In genomic region chr12:48794870-48795269, GRCh38 we compare ENCODE assay signal across 13 cellular contexts. TPM values are rescaled to one million over a fixed set of nuclear protein-coding genes. Genes with fewer than 3 reads are reported as not detected.
DNase-seq lines count a peak whose midpoint lies in the region; ATAC-seq and TF ChIP-seq lines count a peak whose summit lies in the region.
"Had no signal": no experiment of that assay in that cellular context is flagged by ENCODE, and none has a peak within 500 bp of the region (broad histone marks: within the 10 kb centered on the region; RNA-seq: fewer than 3 reads in every experiment).

No MANE protein-coding gene starts in this region.

- no peak for ATAC-seq in natural killer cell treated with Interleukin-12 subunit alpha and Interleukin-12 subunit beta and Interleukin-15 and Interleukin-18, amount 100 ng/mL, for 72 hours
- no peak for ATAC-seq in natural killer cell

- TF ChIP-seq CTCF in natural killer cell (IDR thresholded peaks at IDR 0.05) (no peak), GM10266 (IDR thresholded peaks at IDR 0.05; ENCODE audit: control insufficient read depth, insufficient read depth, low read depth, missing control alignments) (no peak), endothelial cell (IDR thresholded peaks at IDR 0.05; ENCODE audit: unreplicated experiment) (no peak)

- DNase-seq in natural killer cell treated with Interleukin-12 subunit alpha and Interleukin-12 subunit beta and Interleukin-15 and Interleukin-18, amount 100 ng/mL, for 72 hours (ENCODE audit: low spot score), result peak; percentile 39
- DNase-seq in natural killer cell, result no peak
- DNase-seq in amniotic stem cell (lab: John Stamatoyannopoulos, UW), result peak; percentile 72
- DNase-seq in islet precursor cell, result peak; percentile 96
- no peak for DNase-seq in immature natural killer cell
- no peak for DNase-seq in Ammon's horn (ENCODE audit: low spot score)
- no peak for DNase-seq in GM10266 (ENCODE audit: extremely low spot score)
- no peak for DNase-seq in endothelial cell (ENCODE audit: low spot score)
- DNase-seq: DMS 273 treated with DMSO at 0.1 percent for 48 hours, NCI-H1092 treated with DMSO at 0.1 percent for 48 hours, upper lobe of left lung, WERI-Rb-1 had no signal

- no peak overlapping the region for H3K4me3 Mint-ChIP-seq in natural killer cell treated with Interleukin-12 subunit alpha and Interleukin-12 subunit beta and Interleukin-15 and Interleukin-18, amount 100 ng/mL, for 72 hours
- H3K4me3 Mint-ChIP-seq in natural killer cell, result no peak overlapping the region
- H3K4me3 Mint-ChIP-seq in immature natural killer cell, result no peak overlapping the region
- no peak overlapping the region for H3K4me3 Mint-ChIP-seq in endothelial cell (ENCODE audit: unreplicated experiment)
- H3K4me3 Mint-ChIP-seq: activated naive CD8-positive, alpha-beta T cell had no signal

- peaks cover 6 to 17% of the 10 kb centered on the region in 2 donors for H3K4me1 Mint-ChIP-seq in natural killer cell treated with Interleukin-12 subunit alpha and Interleukin-12 subunit beta and Interleukin-15 and Interleukin-18, amount 100 ng/mL, for 72 hours (ENCODE audit: low read depth in 2 of 2)
- H3K4me1 Mint-ChIP-seq in natural killer cell (peaks cover 8 to 22% of the 10 kb centered on the region in 2 donors), immature natural killer cell (peaks cover 0 to 3% of the 10 kb centered on the region in 2 donors), endothelial cell (ENCODE audit: unreplicated experiment) (peaks cover 5% of the 10 kb centered on the region)

- intact Hi-C loops in natural killer cell (cut with micrococcal nuclease), result no loop called here

- H3K27me3 Mint-ChIP-seq in natural killer cell treated with Interleukin-12 subunit alpha and Interleukin-12 subunit beta and Interleukin-15 and Interleukin-18, amount 100 ng/mL, for 72 hours, result peaks cover 7 to 11% of the 10 kb centered on the region in 2 donors
- H3K27me3 Mint-ChIP-seq in natural killer cell (ENCODE audit: low read depth in 2 of 2) (peaks cover 8 to 18% of the 10 kb centered on the region in 2 donors), immature natural killer cell (ENCODE audit: low read depth in 3 of 3) (peaks cover 2 to 6% (median 5%) of the 10 kb centered on the region in 3 donors), endothelial cell (ENCODE audit: unreplicated experiment) (peaks cover 5% of the 10 kb centered on the region)

- H3K36me3 Mint-ChIP-seq in natural killer cell treated with Interleukin-12 subunit alpha and Interleukin-12 subunit beta and Interleukin-15 and Interleukin-18, amount 100 ng/mL, for 72 hours, result no peaks in the 10 kb centered on the region
- H3K36me3 Mint-ChIP-seq in natural killer cell (no peaks in the 10 kb centered on the region), immature natural killer cell (peaks cover 0 to 6% (median 0%) of the 10 kb centered on the region in 3 donors), endothelial cell (ENCODE audit: low read depth, unreplicated experiment) (no peaks in the 10 kb centered on the region)
- H3K36me3 Mint-ChIP-seq: activated naive CD8-positive, alpha-beta T cell had no signal

- no peak overlapping the region for H3K27ac Mint-ChIP-seq in natural killer cell treated with Interleukin-12 subunit alpha and Interleukin-12 subunit beta and Interleukin-15 and Interleukin-18, amount 100 ng/mL, for 72 hours
- H3K27ac Mint-ChIP-seq in natural killer cell (no peak overlapping the region), immature natural killer cell (no peak overlapping the region), endothelial cell (ENCODE audit: unreplicated experiment) (no peak overlapping the region)
- H3K27ac Mint-ChIP-seq: activated naive CD8-positive, alpha-beta T cell had no signal

- no peaks in the 10 kb centered on the region for H3K9me3 Mint-ChIP-seq in natural killer cell treated with Interleukin-12 subunit alpha and Interleukin-12 subunit beta and Interleukin-15 and Interleukin-18, amount 100 ng/mL, for 72 hours
- H3K9me3 Mint-ChIP-seq in natural killer cell (no peaks in the 10 kb centered on the region), immature natural killer cell (no peaks in the 10 kb centered on the region), endothelial cell (ENCODE audit: unreplicated experiment) (no peaks in the 10 kb centered on the region)

RNA-seq across cellular contexts. Expression of gene ADCY6, which starts 6.0 kb away (rescaled TPM):
- total RNA-seq in natural killer cell treated with Interleukin-12 subunit alpha and Interleukin-12 subunit beta and Interleukin-15 and Interleukin-18, amount 100 ng/mL, for 72 hours, result under 1 TPM; 0.22 to 0.40 TPM
- 1 to 10 TPM in 1 of 3 donors, under 1 TPM in 2; 0.20 to 1.1 (median 0.31) TPM for total RNA-seq in natural killer cell
- not detected for polyA plus RNA-seq in immature natural killer cell
- 31.6 TPM for total RNA-seq in endothelial cell (ENCODE audit: unreplicated experiment)

RNA-seq across cellular contexts. Expression of gene CACNB3, which starts 23.4 kb away (rescaled TPM):
- 10 to 100 TPM in 1 of 2 donors, 1 to 10 TPM in 1; 6.9 to 10.7 TPM for total RNA-seq in natural killer cell treated with Interleukin-12 subunit alpha and Interleukin-12 subunit beta and Interleukin-15 and Interleukin-18, amount 100 ng/mL, for 72 hours
- total RNA-seq in natural killer cell, result 10 to 100 TPM in 2 of 3 donors, 1 to 10 TPM in 1; 7.2 to 12.4 (median 12.2) TPM
- polyA plus RNA-seq in immature natural killer cell, result 1 to 10 TPM in 2 of 3 donors, under 1 TPM in 1; 0.66 to 2.1 (median 1.4) TPM
- 83.1 TPM for total RNA-seq in endothelial cell (ENCODE audit: unreplicated experiment)

RNA-seq across cellular contexts. Expression of gene DDX23, which starts 57.1 kb away (rescaled TPM):
- total RNA-seq in natural killer cell treated with Interleukin-12 subunit alpha and Interleukin-12 subunit beta and Interleukin-15 and Interleukin-18, amount 100 ng/mL, for 72 hours, result 100 to 1,000 TPM; 131 to 162 TPM
- total RNA-seq in natural killer cell (100 to 1,000 TPM in 2 of 3 donors, 10 to 100 TPM in 1; 96.0 to 123 (median 104) TPM), endothelial cell (ENCODE audit: unreplicated experiment) (96.2 TPM)
- 10 to 100 TPM; 27.7 to 76.6 (median 37.7) TPM for polyA plus RNA-seq in immature natural killer cell

Comparison
In these comparisons a context has a peak if more than half of its experiments do, and no peak if none do; other contexts are left out.
1. DNase-seq: peak in natural killer cell treated with Interleukin-12 subunit alpha and Interleukin-12 subunit beta and Interleukin-15 and Interleukin-18, amount 100 ng/mL, for 72 hours (single experiment), amniotic stem cell (single experiment) and islet precursor cell (single experiment); none in natural killer cell (single experiment), immature natural killer cell (0 of 3), Ammon's horn (single experiment), GM10266 (single experiment) and endothelial cell (single experiment).
2. RNA of gene ADCY6, which starts 6.0 kb away (total RNA-seq): 31.6 TPM in endothelial cell (single experiment); 0.22 to 0.40 TPM in natural killer cell treated with Interleukin-12 subunit alpha and Interleukin-12 subunit beta and Interleukin-15 and Interleukin-18, amount 100 ng/mL, for 72 hours and 0.20 to 1.1 TPM in natural killer cell; every median in the first group is over 10 times any median in the second.